Comparison of ENCODE assay signal across 8 cellular contexts in genomic region chr1:32652244-32652962, GRCh38. TPM values are rescaled to one million over a fixed set of nuclear protein-coding genes. Genes with fewer than 3 reads are reported as not detected.
DNase-seq lines count a peak whose midpoint lies in the region; ATAC-seq and TF ChIP-seq lines count a peak whose summit lies in the region.

No MANE protein-coding gene starts in this region.

- H3K9ac ChIP-seq in iPS-15b (ENCODE audit: low read depth, low read length): peak overlapping the region; percentile 99

- no peak for TF ChIP-seq CTCF in WTC11 (IDR thresholded peaks at IDR 0.05)

- H3K27ac Mint-ChIP-seq in T-helper 2 cell treated with Interferon-gamma antibody and Interleukin-4, amounts not matched to agents 5 μg/mL and 100 μg/mL, for 36 hours: peak overlapping the region; percentile 99
- peak overlapping the region; percentile 97 for H3K27ac Mint-ChIP-seq in WTC11
- H3K27ac Mint-ChIP-seq in stimulated activated naive B cell treated with anti-CD40 and anti-IgM and Interleukin-4, amounts not matched to agents 10 μg/mL and 1 μg/mL and 100 μg/mL, for 72 hours: peak overlapping the region; percentile 99

- DNase-seq in T-helper 2 cell treated with Interferon-gamma antibody and Interleukin-4, amounts not matched to agents 5 μg/mL and 100 μg/mL, for 36 hours (ENCODE audit: low spot score): no peak
- DNase-seq in T-helper 2 cell (no peak), WTC11 (ENCODE audit: low spot score) (no peak), NCI-H524 treated with DMSO at 0.1 percent for 48 hours (lab: John Stamatoyannopoulos, UW) (no peak), pons (ENCODE audit: low spot score) (no peak), middle frontal gyrus (ENCODE audit: extremely low spot score, low spot score) (no peak)
- DNase-seq in stimulated activated naive B cell treated with anti-CD40 and anti-IgM and Interleukin-4, amounts not matched to agents 10 μg/mL and 1 μg/mL and 100 μg/mL, for 72 hours: no peak

- CTCF ChIA-PET in WTC11 (lab: Charles Lee): interaction anchor here (2.1 kb wide), 1 partner anchor 132 kb away, joined by 10 read pairs; no protein-coding TSS in a partner anchor

- H3K9me3 Mint-ChIP-seq in T-helper 2 cell treated with Interferon-gamma antibody and Interleukin-4, amounts not matched to agents 5 μg/mL and 100 μg/mL, for 36 hours: no peaks in the 10 kb centered on the region
- H3K9me3 Mint-ChIP-seq in WTC11: peaks cover 8% of the 10 kb centered on the region
- H3K9me3 Mint-ChIP-seq in stimulated activated naive B cell treated with anti-CD40 and anti-IgM and Interleukin-4, amounts not matched to agents 10 μg/mL and 1 μg/mL and 100 μg/mL, for 72 hours: no peaks in the 10 kb centered on the region

- H3K27me3 ChIP-seq in iPS-15b (ENCODE audit: control insufficient read depth, insufficient read depth, low read length): no peaks in the 10 kb centered on the region

- H3K4me3 Mint-ChIP-seq in T-helper 2 cell treated with Interferon-gamma antibody and Interleukin-4, amounts not matched to agents 5 μg/mL and 100 μg/mL, for 36 hours: peak overlapping the region; percentile 97
- H3K4me3 Mint-ChIP-seq in WTC11: peak overlapping the region; percentile 99
- peak overlapping the region; percentile 91 to 95 for H3K4me3 Mint-ChIP-seq in stimulated activated naive B cell treated with anti-CD40 and anti-IgM and Interleukin-4, amounts not matched to agents 10 μg/mL and 1 μg/mL and 100 μg/mL, for 72 hours

- no peak for ATAC-seq in WTC11
- ATAC-seq in stimulated activated naive B cell treated with anti-CD40 and anti-IgM and Interleukin-4, amounts not matched to agents 10 μg/mL and 1 μg/mL and 100 μg/mL, for 72 hours (replicated peaks): no peak

- H3K27me3 Mint-ChIP-seq in T-helper 2 cell treated with Interferon-gamma antibody and Interleukin-4, amounts not matched to agents 5 μg/mL and 100 μg/mL, for 36 hours (ENCODE audit: low read depth): no peaks in the 10 kb centered on the region
- H3K27me3 Mint-ChIP-seq in WTC11 (ENCODE audit: low read depth): no peaks in the 10 kb centered on the region; the same call in 1 of the 2 replicates
- H3K27me3 Mint-ChIP-seq in stimulated activated naive B cell treated with anti-CD40 and anti-IgM and Interleukin-4, amounts not matched to agents 10 μg/mL and 1 μg/mL and 100 μg/mL, for 72 hours: no peaks in the 10 kb centered on the region

- H3K36me3 Mint-ChIP-seq in T-helper 2 cell treated with Interferon-gamma antibody and Interleukin-4, amounts not matched to agents 5 μg/mL and 100 μg/mL, for 36 hours (ENCODE audit: low read depth): peaks cover 60% of the 10 kb centered on the region
- peaks cover 62% of the 10 kb centered on the region for H3K36me3 Mint-ChIP-seq in WTC11
- peaks cover 35 to 45% of the 10 kb centered on the region in 2 donors for H3K36me3 Mint-ChIP-seq in stimulated activated naive B cell treated with anti-CD40 and anti-IgM and Interleukin-4, amounts not matched to agents 10 μg/mL and 1 μg/mL and 100 μg/mL, for 72 hours

- H3K4me1 Mint-ChIP-seq in T-helper 2 cell treated with Interferon-gamma antibody and Interleukin-4, amounts not matched to agents 5 μg/mL and 100 μg/mL, for 36 hours (ENCODE audit: low read depth): peaks cover 39% of the 10 kb centered on the region
- peaks cover 33% of the 10 kb centered on the region for H3K4me1 Mint-ChIP-seq in WTC11
- H3K4me1 Mint-ChIP-seq in stimulated activated naive B cell treated with anti-CD40 and anti-IgM and Interleukin-4, amounts not matched to agents 10 μg/mL and 1 μg/mL and 100 μg/mL, for 72 hours: peaks cover 22 to 67% of the 10 kb centered on the region in 2 donors

- H3K4me3 ChIP-seq in iPS-15b (ENCODE audit: low read depth, low read length): peak overlapping the region; percentile 85

- H3K36me3 ChIP-seq in iPS-15b (ENCODE audit: control insufficient read depth, insufficient read depth, low read length): peaks cover 6% of the 10 kb centered on the region

- peaks cover 3% of the 10 kb centered on the region for H3K4me1 ChIP-seq in iPS-15b (ENCODE audit: control insufficient read depth, insufficient read depth, low read length)

- no peaks in the 10 kb centered on the region for H3K9me3 ChIP-seq in iPS-15b (ENCODE audit: control insufficient read depth, insufficient read depth, low read length)

- POLR2A ChIA-PET in WTC11 (lab: Charles Lee): interaction anchor here (0.7 kb wide), 1 partner anchor 258 kb away, joined by 3 read pairs; the partner anchor contains the start of gene BSDC1

TF ChIP-seq in WTC11, 78 proteins besides CTCF, POLR2A, EP300 and RAD21 (continues in another document):
- TF ChIP-seq HMGA2 (CRISPR knock-in tag; IDR thresholded peaks at IDR 0.05) (no peak), SMAD4 (CRISPR knock-in tag; IDR thresholded peaks at IDR 0.05) (no peak), ATF1 (CRISPR knock-in tag; IDR thresholded peaks at IDR 0.05) (no peak), OVOL2 (CRISPR knock-in tag; IDR thresholded peaks at IDR 0.05; ENCODE audit: borderline replicate concordance) (no peak), NR1H2 (CRISPR knock-in tag; IDR thresholded peaks at IDR 0.05) (no peak), NR2C2 (CRISPR knock-in tag; IDR thresholded peaks at IDR 0.05) (no peak), PRRX2 (CRISPR knock-in tag; IDR thresholded peaks at IDR 0.05) (no peak), ZNF263 (CRISPR knock-in tag; IDR thresholded peaks at IDR 0.05; ENCODE audit: low read depth) (no peak), IRF2 (CRISPR knock-in tag; IDR thresholded peaks at IDR 0.05; ENCODE audit: borderline replicate concordance, low read depth) (no peak)
- TF ChIP-seq, protein P1, sequence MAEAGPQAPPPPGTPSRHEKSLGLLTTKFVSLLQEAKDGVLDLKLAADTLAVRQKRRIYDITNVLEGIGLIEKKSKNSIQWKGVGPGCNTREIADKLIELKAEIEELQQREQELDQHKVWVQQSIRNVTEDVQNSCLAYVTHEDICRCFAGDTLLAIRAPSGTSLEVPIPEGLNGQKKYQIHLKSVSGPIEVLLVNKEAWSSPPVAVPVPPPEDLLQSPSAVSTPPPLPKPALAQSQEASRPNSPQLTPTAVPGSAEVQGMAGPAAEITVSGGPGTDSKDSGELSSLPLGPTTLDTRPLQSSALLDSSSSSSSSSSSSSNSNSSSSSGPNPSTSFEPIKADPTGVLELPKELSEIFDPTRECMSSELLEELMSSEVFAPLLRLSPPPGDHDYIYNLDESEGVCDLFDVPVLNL (CRISPR knock-in tag; IDR thresholded peaks at IDR 0.05; ENCODE audit: borderline replicate concordance, low read depth): no peak
- TF ChIP-seq, protein P2, sequence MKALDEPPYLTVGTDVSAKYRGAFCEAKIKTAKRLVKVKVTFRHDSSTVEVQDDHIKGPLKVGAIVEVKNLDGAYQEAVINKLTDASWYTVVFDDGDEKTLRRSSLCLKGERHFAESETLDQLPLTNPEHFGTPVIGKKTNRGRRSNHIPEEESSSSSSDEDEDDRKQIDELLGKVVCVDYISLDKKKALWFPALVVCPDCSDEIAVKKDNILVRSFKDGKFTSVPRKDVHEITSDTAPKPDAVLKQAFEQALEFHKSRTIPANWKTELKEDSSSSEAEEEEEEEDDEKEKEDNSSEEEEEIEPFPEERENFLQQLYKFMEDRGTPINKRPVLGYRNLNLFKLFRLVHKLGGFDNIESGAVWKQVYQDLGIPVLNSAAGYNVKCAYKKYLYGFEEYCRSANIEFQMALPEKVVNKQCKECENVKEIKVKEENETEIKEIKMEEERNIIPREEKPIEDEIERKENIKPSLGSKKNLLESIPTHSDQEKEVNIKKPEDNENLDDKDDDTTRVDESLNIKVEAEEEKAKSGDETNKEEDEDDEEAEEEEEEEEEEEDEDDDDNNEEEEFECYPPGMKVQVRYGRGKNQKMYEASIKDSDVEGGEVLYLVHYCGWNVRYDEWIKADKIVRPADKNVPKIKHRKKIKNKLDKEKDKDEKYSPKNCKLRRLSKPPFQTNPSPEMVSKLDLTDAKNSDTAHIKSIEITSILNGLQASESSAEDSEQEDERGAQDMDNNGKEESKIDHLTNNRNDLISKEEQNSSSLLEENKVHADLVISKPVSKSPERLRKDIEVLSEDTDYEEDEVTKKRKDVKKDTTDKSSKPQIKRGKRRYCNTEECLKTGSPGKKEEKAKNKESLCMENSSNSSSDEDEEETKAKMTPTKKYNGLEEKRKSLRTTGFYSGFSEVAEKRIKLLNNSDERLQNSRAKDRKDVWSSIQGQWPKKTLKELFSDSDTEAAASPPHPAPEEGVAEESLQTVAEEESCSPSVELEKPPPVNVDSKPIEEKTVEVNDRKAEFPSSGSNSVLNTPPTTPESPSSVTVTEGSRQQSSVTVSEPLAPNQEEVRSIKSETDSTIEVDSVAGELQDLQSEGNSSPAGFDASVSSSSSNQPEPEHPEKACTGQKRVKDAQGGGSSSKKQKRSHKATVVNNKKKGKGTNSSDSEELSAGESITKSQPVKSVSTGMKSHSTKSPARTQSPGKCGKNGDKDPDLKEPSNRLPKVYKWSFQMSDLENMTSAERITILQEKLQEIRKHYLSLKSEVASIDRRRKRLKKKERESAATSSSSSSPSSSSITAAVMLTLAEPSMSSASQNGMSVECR (CRISPR knock-in tag; IDR thresholded peaks at IDR 0.05; ENCODE audit: borderline replicate concordance): no peak
- TF ChIP-seq, protein P3, sequence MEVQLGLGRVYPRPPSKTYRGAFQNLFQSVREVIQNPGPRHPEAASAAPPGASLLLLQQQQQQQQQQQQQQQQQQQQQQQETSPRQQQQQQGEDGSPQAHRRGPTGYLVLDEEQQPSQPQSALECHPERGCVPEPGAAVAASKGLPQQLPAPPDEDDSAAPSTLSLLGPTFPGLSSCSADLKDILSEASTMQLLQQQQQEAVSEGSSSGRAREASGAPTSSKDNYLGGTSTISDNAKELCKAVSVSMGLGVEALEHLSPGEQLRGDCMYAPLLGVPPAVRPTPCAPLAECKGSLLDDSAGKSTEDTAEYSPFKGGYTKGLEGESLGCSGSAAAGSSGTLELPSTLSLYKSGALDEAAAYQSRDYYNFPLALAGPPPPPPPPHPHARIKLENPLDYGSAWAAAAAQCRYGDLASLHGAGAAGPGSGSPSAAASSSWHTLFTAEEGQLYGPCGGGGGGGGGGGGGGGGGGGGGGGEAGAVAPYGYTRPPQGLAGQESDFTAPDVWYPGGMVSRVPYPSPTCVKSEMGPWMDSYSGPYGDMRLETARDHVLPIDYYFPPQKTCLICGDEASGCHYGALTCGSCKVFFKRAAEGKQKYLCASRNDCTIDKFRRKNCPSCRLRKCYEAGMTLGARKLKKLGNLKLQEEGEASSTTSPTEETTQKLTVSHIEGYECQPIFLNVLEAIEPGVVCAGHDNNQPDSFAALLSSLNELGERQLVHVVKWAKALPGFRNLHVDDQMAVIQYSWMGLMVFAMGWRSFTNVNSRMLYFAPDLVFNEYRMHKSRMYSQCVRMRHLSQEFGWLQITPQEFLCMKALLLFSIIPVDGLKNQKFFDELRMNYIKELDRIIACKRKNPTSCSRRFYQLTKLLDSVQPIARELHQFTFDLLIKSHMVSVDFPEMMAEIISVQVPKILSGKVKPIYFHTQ (CRISPR knock-in tag; IDR thresholded peaks at IDR 0.05): no peak

RNA-seq across cellular contexts. Expression of gene RBBP4, which starts 1.4 kb away (rescaled TPM):
- total RNA-seq in WTC11 (2021): 331 to 339 TPM (median 333 TPM) in 3 replicates

RNA-seq across cellular contexts. Expression of gene ZBTB8OS, which starts 2.1 kb away (rescaled TPM):
- 56.7 to 60.5 TPM (median 59.0 TPM) in 3 replicates for total RNA-seq in WTC11 (2021)

RNA-seq across cellular contexts. Expression of gene SYNC, which starts 50.2 kb away (rescaled TPM):
- 0.09 to 0.21 TPM (median 0.11 TPM) in 3 replicates for total RNA-seq in WTC11 (2021)
